Comparison of ENCODE assay signal across 8 cellular contexts in the genomic region with DNA sequence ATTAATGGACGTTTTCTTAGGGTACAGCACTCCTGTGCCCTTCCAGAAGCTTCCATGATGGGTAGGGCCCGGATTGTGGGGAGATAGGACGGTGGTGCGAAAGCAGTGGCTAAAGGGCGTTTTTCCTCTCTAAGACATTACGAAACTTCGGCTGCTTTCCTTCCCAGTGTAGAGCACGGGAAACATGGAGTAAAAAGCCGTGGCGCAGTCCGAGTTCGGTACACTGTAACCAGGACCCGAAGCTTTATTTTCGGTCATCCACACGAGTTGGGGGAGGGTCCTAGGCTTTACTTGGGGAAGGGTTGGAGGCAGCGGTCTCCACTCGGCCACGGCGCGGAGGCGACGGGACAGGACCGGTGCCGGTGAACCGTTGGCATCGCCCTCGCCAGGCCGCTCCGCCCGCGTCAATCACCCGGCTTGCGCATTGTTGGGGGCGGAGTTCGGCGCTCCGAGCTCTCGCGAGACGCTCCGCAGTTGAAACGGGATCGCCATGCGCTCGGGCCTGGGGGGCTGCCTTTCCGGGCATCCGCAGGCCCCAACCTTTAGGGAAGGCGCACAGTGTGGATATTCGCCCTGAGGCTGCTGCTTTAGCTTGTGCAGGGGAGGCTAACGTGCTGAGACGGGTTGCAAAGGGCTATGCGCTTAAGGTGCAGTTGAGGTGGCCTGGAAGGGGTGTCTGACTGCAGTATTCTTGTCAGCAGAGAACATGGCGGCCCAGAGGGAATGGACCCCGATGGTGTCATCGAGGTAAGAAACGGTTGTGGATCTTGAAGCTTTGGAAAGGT. TPM values are rescaled to one million over a fixed set of nuclear protein-coding genes. Genes with fewer than 3 reads are reported as not detected.
DNase-seq lines count a peak whose midpoint lies in the region; ATAC-seq lines count a peak whose summit lies in the region.

No MANE protein-coding gene starts in this region.

- 0% methylated on average over 56 of the region's 56 CpGs for WGBS in esophagus, 2 donors

- peaks cover 65% of the 10 kb centered on the region for H3K36me3 Mint-ChIP-seq in activated T-cell treated with anti-CD3 and anti-CD28 coated beads, Interleukin-2, amount 50 U/mL, for 24 hours (ENCODE audit: low read depth)

- H3K4me1 ChIP-seq in NT2/D1 (ENCODE audit: insufficient read depth, insufficient read length), result no peaks in the 10 kb centered on the region
- no peaks in the 10 kb centered on the region for H3K4me1 ChIP-seq in esophagus (ENCODE audit: control insufficient read depth in 2 of 2, insufficient read depth in 2 of 2, low read length in 1 of 2)
- peaks cover 24 to 27% of the 10 kb centered on the region in 2 donors for H3K4me1 ChIP-seq in mucosa of rectum (ENCODE audit: control insufficient read depth in 2 of 2, insufficient read depth in 2 of 2, low read length in 2 of 2)

- H3K36me3 ChIP-seq in NT2/D1 (ENCODE audit: insufficient read depth, insufficient read length, low read length) (peaks cover 55% of the 10 kb centered on the region), esophagus (ENCODE audit: control insufficient read depth in 2 of 2, insufficient read depth in 2 of 2, low read length in 1 of 2) (peaks cover 16 to 19% of the 10 kb centered on the region in 2 donors), mucosa of rectum (ENCODE audit: control insufficient read depth in 2 of 2, insufficient read depth in 2 of 2, low read length in 2 of 2) (peaks cover 49% of the 10 kb centered on the region in 2 donors)

- no peaks in the 10 kb centered on the region for H3K9me3 Mint-ChIP-seq in activated T-cell treated with anti-CD3 and anti-CD28 coated beads, Interleukin-2, amount 50 U/mL, for 24 hours

- H3K4me1 Mint-ChIP-seq in activated T-cell treated with anti-CD3 and anti-CD28 coated beads, Interleukin-2, amount 50 U/mL, for 24 hours (ENCODE audit: low read depth), result peaks cover 41% of the 10 kb centered on the region

- H3K27me3 Mint-ChIP-seq in activated T-cell treated with anti-CD3 and anti-CD28 coated beads, Interleukin-2, amount 50 U/mL, for 24 hours, result no peaks in the 10 kb centered on the region

- peak overlapping the region; percentile 96 to 98 for H3K27ac ChIP-seq in esophagus (ENCODE audit: low read depth in 2 of 2, low read length in 1 of 2)
- H3K27ac ChIP-seq in mucosa of rectum (ENCODE audit: low read depth in 2 of 2, low read length in 2 of 2), result peak overlapping the region; percentile 97 to 99

- H3K9me3 ChIP-seq in NT2/D1 (ENCODE audit: insufficient read depth, low read length), result no peaks in the 10 kb centered on the region
- H3K9me3 ChIP-seq in esophagus (ENCODE audit: control insufficient read depth in 2 of 2, insufficient read depth in 1 of 2, low read depth in 1 of 2, low read length in 1 of 2), result no peaks in the 10 kb centered on the region
- no peaks in the 10 kb centered on the region for H3K9me3 ChIP-seq in mucosa of rectum (ENCODE audit: control insufficient read depth in 2 of 2, low read length in 2 of 2)

- H3K27me3 ChIP-seq in NT2/D1 (ENCODE audit: insufficient read depth, insufficient read length) (no peaks in the 10 kb centered on the region), esophagus (ENCODE audit: control insufficient read depth in 1 of 2, insufficient read depth in 2 of 2, low read length in 2 of 2) (no peaks in the 10 kb centered on the region), mucosa of rectum (ENCODE audit: control insufficient read depth in 2 of 2, insufficient read depth in 2 of 2, low read length in 2 of 2) (no peaks in the 10 kb centered on the region)

- DNase-seq in C1 segment of cervical spinal cord (lab: John Stamatoyannopoulos, UW) (peak; percentile 11 to 84 (median 73)), NT2/D1 (ENCODE audit: low read depth, low spot score) (no peak)
- DNase-seq in activated T-cell treated with anti-CD3 and anti-CD28 coated beads, Interleukin-2, amount 50 U/mL, for 24 hours, result peak; percentile 87
- DNase-seq in stimulated activated CD8-positive, alpha-beta memory T cell treated with anti-CD3 and anti-CD28 coated beads, Interleukin-4, amount 100 ng/mL, for 4 hours (ENCODE audit: low read depth in 2 of 2, low spot score in 1 of 2), result peak; percentile 47 to 65

- H3K4me3 Mint-ChIP-seq in activated T-cell treated with anti-CD3 and anti-CD28 coated beads, Interleukin-2, amount 50 U/mL, for 24 hours, result peak overlapping the region; percentile 100

- H3K9ac ChIP-seq in NT2/D1 (ENCODE audit: insufficient read length, low read depth) (peak overlapping the region; percentile 100), mucosa of rectum (ENCODE audit: low read depth in 1 of 2, low read length in 2 of 2) (peak overlapping the region; percentile 99 to 100)

- H3K4me3 ChIP-seq in NT2/D1 (ENCODE audit: insufficient read length, low read depth) (peak overlapping the region; percentile 99), esophagus (ENCODE audit: low read depth in 1 of 2, low read length in 2 of 2) (peak overlapping the region; percentile 96 to 100), mucosa of rectum (ENCODE audit: low read length in 2 of 2) (peak overlapping the region; percentile 98 to 99)

- H3K27ac Mint-ChIP-seq in activated T-cell treated with anti-CD3 and anti-CD28 coated beads, Interleukin-2, amount 50 U/mL, for 24 hours, result peak overlapping the region; percentile 100

- peak; percentile 67 for ATAC-seq in GM19397 (IDR thresholded peaks at IDR 0.05; ENCODE audit: unreplicated experiment)
- ATAC-seq in HG03469 (IDR thresholded peaks at IDR 0.05; ENCODE audit: unreplicated experiment), result peak; percentile 33

RNA-seq across cellular contexts. Expression of a gene that starts 0.5 kb away (rescaled TPM):
- 100 to 1,000 TPM; 184 to 241 TPM for polyA plus RNA-seq in esophagus

RNA-seq across cellular contexts. Expression of a gene that starts 22.4 kb away (rescaled TPM):
- 10 to 100 TPM; 17.8 to 18.8 TPM for polyA plus RNA-seq in esophagus

RNA-seq across cellular contexts. Expression of a gene that starts 58.6 kb away (rescaled TPM):
- polyA plus RNA-seq in esophagus, result under 1 TPM; 0.04 to 0.20 TPM
